20 cellular contexts compared by ENCODE assay signal in the genomic region with DNA sequence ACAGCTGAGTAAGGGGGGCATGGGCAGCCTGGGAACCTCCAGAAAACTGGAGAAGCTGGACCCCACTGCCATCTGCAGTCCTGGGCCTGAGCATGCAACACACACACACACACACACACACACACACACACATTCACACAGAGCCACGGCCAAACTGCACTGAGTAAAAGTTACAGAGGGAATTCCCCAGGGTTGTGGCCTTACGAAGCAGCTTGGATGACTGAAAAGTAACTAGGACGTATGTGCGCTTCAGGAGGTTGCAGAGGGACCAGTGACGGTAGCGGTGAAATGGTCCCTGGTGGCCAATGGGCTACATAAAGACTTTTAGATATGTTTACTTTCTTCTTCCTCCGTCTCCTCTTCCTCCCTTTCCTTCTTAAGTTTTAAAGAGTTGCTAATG.
DNase-seq lines count a peak whose midpoint lies in the region; ATAC-seq and TF ChIP-seq lines count a peak whose summit lies in the region.
"Had no signal": no experiment of that assay in that cellular context is flagged by ENCODE, and none has a peak within 500 bp of the region (broad histone marks: within the 10 kb centered on the region; RNA-seq: fewer than 3 reads in every experiment).

No MANE protein-coding gene starts in this region.

- H4K91ac ChIP-seq in neuronal stem cell (ENCODE audit: low read depth, low read length, poor library complexity), result no peak overlapping the region

- no peaks in the 10 kb centered on the region for H3K36me3 ChIP-seq in BLaER1 treated with 17β-estradiol and CSF1 and Interleukin-3, amounts not matched to agents 10 nM and 100 nM
- H3K36me3 ChIP-seq in body of pancreas (replicated peaks in 1 of 2; ENCODE audit: insufficient read depth in 1 of 2, low read depth in 2 of 2) (no peaks in the 10 kb centered on the region), heart left ventricle (no peaks in the 10 kb centered on the region), neuronal stem cell (replicated peaks in 1 of 2; ENCODE audit: control insufficient read depth in 2 of 2, insufficient read depth in 2 of 2, low read length in 2 of 2) (no peaks in the 10 kb centered on the region), colonic mucosa (no peaks in the 10 kb centered on the region)
- H3K36me3 ChIP-seq: prostate gland, upper lobe of left lung had no signal

- WGBS in body of pancreas, 2 donors, result 53 to 69% methylated on average over 7 of the region's 7 CpGs
- WGBS in heart left ventricle, 4 donors, result 49 to 64% (median 52%) methylated on average over 7 of the region's 7 CpGs
- WGBS in neuronal stem cell (ENCODE audit: extremely low coverage in 2 of 2, insufficient read length in 2 of 2, insufficient replicate concordance in 1 of 2), 2 donors, result no CpG with 5 or more reads among the region's 7 CpGs

- no peak overlapping the region for H2BK12ac ChIP-seq in neuronal stem cell (ENCODE audit: low read length)

- ATAC-seq in body of pancreas, result no peak
- peak; percentile 11 to 47 (median 38) for ATAC-seq in heart left ventricle
- no peak for ATAC-seq in GM18868 (IDR thresholded peaks at IDR 0.05; ENCODE audit: unreplicated experiment)
- ATAC-seq: activated naive CD4-positive, alpha-beta T cell treated with anti-CD3 and anti-CD28 coated beads, Interleukin-2, amount 50 U/mL, for 72 hours; CD8-positive, alpha-beta T cell; naive thymus-derived CD8-positive, alpha-beta T cell had no signal

- no peak overlapping the region for H3K23ac ChIP-seq in neuronal stem cell (ENCODE audit: low read depth, low read length, poor library complexity)

- peaks cover 0 to 31% (median 16%) of the 10 kb centered on the region in 11 experiments; a peak in 18 of 22 replicates for H4K20me1 ChIP-seq in BLaER1 treated with 17β-estradiol and CSF1 and Interleukin-3, amounts not matched to agents 10 nM and 100 nM

- TF ChIP-seq POLR2A in body of pancreas (IDR thresholded peaks at IDR 0.05) (no peak), heart left ventricle (IDR thresholded peaks at IDR 0.05) (no peak)

- no peak overlapping the region for H2AFZ ChIP-seq in neuronal stem cell (ENCODE audit: low read length)

- peaks cover 3% of the 10 kb centered on the region for H3K79me1 ChIP-seq in neuronal stem cell (ENCODE audit: low read depth, low read length)

- H2BK15ac ChIP-seq in neuronal stem cell (ENCODE audit: low read length), result no peak overlapping the region

- no peaks in the 10 kb centered on the region for H3K9me3 ChIP-seq in BLaER1 treated with 17β-estradiol and CSF1 and Interleukin-3, amounts not matched to agents 10 nM and 100 nM (replicated peaks in 1 of 11)
- H3K9me3 ChIP-seq in body of pancreas, result no peaks in the 10 kb centered on the region
- H3K9me3 ChIP-seq in heart left ventricle, result no peaks in the 10 kb centered on the region
- H3K9me3 ChIP-seq in neuronal stem cell (replicated peaks in 1 of 2; ENCODE audit: control insufficient read depth in 2 of 2, insufficient read depth in 1 of 2, low read depth in 1 of 2, low read length in 2 of 2), result no peaks in the 10 kb centered on the region
- no peaks in the 10 kb centered on the region for H3K9me3 ChIP-seq in colonic mucosa
- H3K9me3 ChIP-seq: prostate gland, upper lobe of left lung had no signal

- no peak overlapping the region for H3K4ac ChIP-seq in neuronal stem cell (ENCODE audit: low read length)

- peak overlapping the region in 9 of 11 experiments; percentile 26 to 72 (median 58); a peak in 16 of 22 replicates for H3K4me2 ChIP-seq in BLaER1 treated with 17β-estradiol and CSF1 and Interleukin-3, amounts not matched to agents 10 nM and 100 nM
- H3K4me2 ChIP-seq in neuronal stem cell (ENCODE audit: insufficient read depth, low read length, poor library complexity, severe bottlenecking), result no peak overlapping the region

- peak overlapping the region; percentile 18 for H2AK5ac ChIP-seq in neuronal stem cell (ENCODE audit: low read depth, low read length)

- no peak overlapping the region; a peak in 1 of 20 replicates for H3K4me3 ChIP-seq in BLaER1 treated with 17β-estradiol and CSF1 and Interleukin-3, amounts not matched to agents 10 nM and 100 nM
- no peak overlapping the region for H3K4me3 ChIP-seq in body of pancreas
- no peak overlapping the region for H3K4me3 ChIP-seq in heart left ventricle
- H3K4me3 ChIP-seq in neuronal stem cell (ENCODE audit: low read length in 2 of 2), result no peak overlapping the region
- no peak overlapping the region for H3K4me3 ChIP-seq in colonic mucosa
- H3K4me3 ChIP-seq: lung, prostate gland, upper lobe of left lung had no signal

- TF ChIP-seq CTCF in body of pancreas (IDR thresholded peaks at IDR 0.05) (no peak), heart left ventricle (IDR thresholded peaks at IDR 0.05) (no peak), colonic mucosa (IDR thresholded peaks at IDR 0.05) (no peak)

- no peaks in the 10 kb centered on the region for H3K9me3 Mint-ChIP-seq in immature natural killer cell
- H3K9me3 Mint-ChIP-seq: activated CD4-positive, alpha-beta memory T cell treated with anti-CD3 and anti-CD28 coated beads, Interleukin-2, amount 10 ng/mL, durations not matched to agents 7 days and 5 days; activated naive CD4-positive, alpha-beta T cell treated with anti-CD3 and anti-CD28 coated beads, Interleukin-2, amount 50 U/mL, for 72 hours; CD8-positive, alpha-beta T cell had no signal

- H3K36me3 Mint-ChIP-seq in immature natural killer cell, result no peaks in the 10 kb centered on the region
- H3K36me3 Mint-ChIP-seq: activated naive CD4-positive, alpha-beta T cell treated with anti-CD3 and anti-CD28 coated beads, Interleukin-2, amount 50 U/mL, for 72 hours; CD8-positive, alpha-beta T cell; naive thymus-derived CD8-positive, alpha-beta T cell had no signal

- no peak overlapping the region for H3K18ac ChIP-seq in neuronal stem cell (ENCODE audit: low read length)

- peaks cover 16 to 70% (median 58%) of the 10 kb centered on the region in 10 experiments for H3K4me1 ChIP-seq in BLaER1 treated with 17β-estradiol and CSF1 and Interleukin-3, amounts not matched to agents 10 nM and 100 nM
- peaks cover 11% of the 10 kb centered on the region for H3K4me1 ChIP-seq in body of pancreas
- H3K4me1 ChIP-seq in heart left ventricle, result peaks cover 0 to 23% (median 13%) of the 10 kb centered on the region in 12 donors
- H3K4me1 ChIP-seq in neuronal stem cell (ENCODE audit: control insufficient read depth in 2 of 2, insufficient read depth in 1 of 2, low read depth in 1 of 2, low read length in 2 of 2), result peaks cover 12 to 21% of the 10 kb centered on the region in 2 donors
- no peaks in the 10 kb centered on the region for H3K4me1 ChIP-seq in colonic mucosa
- H3K4me1 ChIP-seq: prostate gland had no signal

- peaks cover 12 to 16% (median 13%) of the 10 kb centered on the region in 3 donors for H3K27me3 Mint-ChIP-seq in immature natural killer cell (ENCODE audit: low read depth in 3 of 3)

- H3K14ac ChIP-seq in neuronal stem cell (ENCODE audit: low read length), result no peak overlapping the region

- no peak overlapping the region for H2BK120ac ChIP-seq in neuronal stem cell (ENCODE audit: low read depth, low read length)

- no peak overlapping the region for H3K27ac ChIP-seq in BLaER1 treated with 17β-estradiol and CSF1 and Interleukin-3, amounts not matched to agents 10 nM and 100 nM
- H3K27ac ChIP-seq in body of pancreas (no peak overlapping the region), heart left ventricle (no peak overlapping the region), neuronal stem cell (replicated peaks; ENCODE audit: low read length) (no peak overlapping the region), colonic mucosa (no peak overlapping the region)
- H3K27ac ChIP-seq: prostate gland, upper lobe of left lung, VCaP had no signal

- no peak overlapping the region for H2BK5ac ChIP-seq in neuronal stem cell (ENCODE audit: low read length)

- DNase-seq in body of pancreas (peak in 3 of 4 donors; percentile 11 to 28 (median 18)), heart left ventricle (peak in 4 of 5 donors; percentile 23 to 39 (median 35)), neuronal stem cell (ENCODE audit: low spot score) (no peak), immature natural killer cell (no peak), colonic mucosa (no peak), hypothalamus (lab: John Stamatoyannopoulos, UW) (no peak)
- DNase-seq: activated CD4-positive, alpha-beta memory T cell treated with anti-CD3 and anti-CD28 coated beads, Interleukin-2, amount 10 ng/mL, durations not matched to agents 7 days and 5 days; activated T-cell treated with anti-CD3 and anti-CD28 coated beads, Interleukin-2, amount 50 U/mL, for 48 hours; CD8-positive, alpha-beta T cell; naive thymus-derived CD8-positive, alpha-beta T cell; NCI-H1694; stimulated activated CD4-positive, alpha-beta T cell treated with anti-CD3 and anti-CD28 coated beads, Interleukin-12 subunit alpha, Interleukin-12 subunit beta, amount 100 ng/mL, for 4 hours; T-helper 1 cell; upper lobe of left lung had no signal

- H4K8ac ChIP-seq in neuronal stem cell (ENCODE audit: low read depth, low read length), result no peak overlapping the region

- peaks cover 0 to 9% of the 10 kb centered on the region in 2 donors for H3K4me1 Mint-ChIP-seq in immature natural killer cell

- intact Hi-C loops in body of pancreas (cut with DNase I) (no loop called here), heart left ventricle (cut with DNase I) (loop anchor here in 1 of 10 donors (5.0 kb wide), 1 partner anchor 106 kb away; no protein-coding TSS in a partner anchor), colonic mucosa (cut with DNase I) (no loop called here)

- no peak overlapping the region for H3K9ac ChIP-seq in BLaER1 treated with 17β-estradiol and CSF1 and Interleukin-3, amounts not matched to agents 10 nM and 100 nM
- H3K9ac ChIP-seq in neuronal stem cell (ENCODE audit: low read depth, low read length, poor library complexity), result no peak overlapping the region
- H3K9ac ChIP-seq in colonic mucosa (ENCODE audit: low read depth in 2 of 2, low read length in 2 of 2), result no peak overlapping the region

- H3K27me3 ChIP-seq in BLaER1 treated with 17β-estradiol and CSF1 and Interleukin-3, amounts not matched to agents 10 nM and 100 nM, result peaks cover 0 to 46% (median 9%) of the 10 kb centered on the region in 11 experiments; a peak in 12 of 22 replicates
- no peaks in the 10 kb centered on the region for H3K27me3 ChIP-seq in body of pancreas
- peaks cover 0 to 21% (median 0%) of the 10 kb centered on the region in 9 donors for H3K27me3 ChIP-seq in heart left ventricle
- peaks cover 0 to 14% (median 0%) of the 10 kb centered on the region in 3 experiments for H3K27me3 ChIP-seq in neuronal stem cell (ENCODE audit: control insufficient read depth in 3 of 3, insufficient read depth in 3 of 3, low read depth in 1 of 3, low read length in 3 of 3)
- peaks cover 7% of the 10 kb centered on the region for H3K27me3 ChIP-seq in colonic mucosa

- H3K4me3 Mint-ChIP-seq in immature natural killer cell, result no peak overlapping the region
- H3K4me3 Mint-ChIP-seq: activated CD4-positive, alpha-beta memory T cell treated with anti-CD3 and anti-CD28 coated beads, Interleukin-2, amount 10 ng/mL, durations not matched to agents 7 days and 5 days; CD8-positive, alpha-beta T cell; naive thymus-derived CD8-positive, alpha-beta T cell had no signal

- H3K27ac Mint-ChIP-seq in immature natural killer cell, result no peak overlapping the region
- H3K27ac Mint-ChIP-seq: activated CD4-positive, alpha-beta memory T cell treated with anti-CD3 and anti-CD28 coated beads, Interleukin-2, amount 10 ng/mL, durations not matched to agents 7 days and 5 days; CD8-positive, alpha-beta T cell had no signal

Comparison
In these comparisons a context has a peak if more than half of its experiments do, and no peak if none do; other contexts are left out.
1. ATAC-seq: peak in heart left ventricle (4 of 4); none in body of pancreas (single experiment) and GM18868 (single experiment).
2. DNase-seq: peak in body of pancreas (3 of 4) and heart left ventricle (4 of 5); none in neuronal stem cell (single experiment), immature natural killer cell (0 of 3), colonic mucosa (single experiment) and hypothalamus (0 of 51).